In genomic region chr14:99752486-99753121, GRCh38 we compare ENCODE assay signal across 11 cellular contexts. TPM values are rescaled to one million over a fixed set of nuclear protein-coding genes. Genes with fewer than 3 reads are reported as not detected.
DNase-seq lines count a peak whose midpoint lies in the region; ATAC-seq and TF ChIP-seq lines count a peak whose summit lies in the region.
"Had no signal": no experiment of that assay in that cellular context is flagged by ENCODE, and none has a peak within 500 bp of the region (broad histone marks: within the 10 kb centered on the region; RNA-seq: fewer than 3 reads in every experiment).

No MANE protein-coding gene starts in this region.

- H3K27ac Mint-ChIP-seq in WTC11, result no peak overlapping the region

- H3K36me3 ChIP-seq in heart left ventricle (no peaks in the 10 kb centered on the region), breast epithelium (no peaks in the 10 kb centered on the region), uterus (no peaks in the 10 kb centered on the region)

- no peak overlapping the region for H3K4me3 ChIP-seq in heart left ventricle
- H3K4me3 ChIP-seq in breast epithelium, result no peak overlapping the region
- no peak overlapping the region for H3K4me3 ChIP-seq in uterus
- H3K4me3 ChIP-seq: testis had no signal

- peak in 1 of 4 donors; percentile 10 for ATAC-seq in heart left ventricle
- ATAC-seq in left cardiac atrium, result no peak
- ATAC-seq in HG02973 (IDR thresholded peaks at IDR 0.05; ENCODE audit: unreplicated experiment), result no peak
- ATAC-seq in WTC11, result no peak

- H3K27me3 ChIP-seq in heart left ventricle, result no peaks in the 10 kb centered on the region
- H3K27me3 ChIP-seq in breast epithelium, result peaks cover 0 to 5% of the 10 kb centered on the region in 2 donors
- H3K27me3 ChIP-seq in uterus, result no peaks in the 10 kb centered on the region
- H3K27me3 ChIP-seq: testis had no signal

- POLR2A ChIA-PET in WTC11 (lab: Charles Lee), result no interaction called here

- no peaks in the 10 kb centered on the region for H3K9me3 ChIP-seq in heart left ventricle
- H3K9me3 ChIP-seq in breast epithelium, result no peaks in the 10 kb centered on the region
- no peaks in the 10 kb centered on the region for H3K9me3 ChIP-seq in uterus
- H3K9me3 ChIP-seq: testis had no signal

- peak overlapping the region in 10 of 12 donors; percentile 8 to 77 (median 53) for H3K27ac ChIP-seq in heart left ventricle
- peak overlapping the region; percentile 19 to 57 for H3K27ac ChIP-seq in breast epithelium
- peak overlapping the region; percentile 44 to 57 for H3K27ac ChIP-seq in uterus

- peaks cover 8% of the 10 kb centered on the region for H3K4me1 Mint-ChIP-seq in WTC11

- CTCF ChIA-PET in WTC11 (lab: Charles Lee), result interaction anchor here (0.9 to 2.3 kb wide), 6 partner anchors 11 to 86 kb away, joined by 3 to 12 read pairs (median 4); partner anchors contain the start of gene CYP46A1

- no peak overlapping the region for H3K4me3 Mint-ChIP-seq in WTC11

- TF ChIP-seq POLR2A in heart left ventricle (IDR thresholded peaks at IDR 0.05) (no peak), breast epithelium (IDR thresholded peaks at IDR 0.05) (no peak), uterus (IDR thresholded peaks at IDR 0.05) (no peak)

- no peaks in the 10 kb centered on the region for H3K36me3 Mint-ChIP-seq in WTC11

- H3K27me3 Mint-ChIP-seq in WTC11 (ENCODE audit: low read depth), result no peaks in the 10 kb centered on the region; the same call in 1 of the 2 replicates

- intact Hi-C loops in heart left ventricle (cut with DNase I), result no loop called here
- intact Hi-C loops in left cardiac atrium (cut with DNase I), result no loop called here
- intact Hi-C loops in breast epithelium (cut with DNase I; ENCODE audit: low total_unique reads), result no loop called here
- intact Hi-C loops in uterus (cut with DNase I; ENCODE audit: low total_unique reads), result no loop called here

- DNase-seq in heart left ventricle (no peak), left cardiac atrium (no peak), breast epithelium (ENCODE audit: low spot score in 2 of 2) (no peak), left kidney (ENCODE audit: low read depth, low spot score) (peak; percentile 85), uterus (no peak), WTC11 (ENCODE audit: low spot score) (no peak)
- DNase-seq in stimulated activated CD4-positive, alpha-beta T cell treated with anti-CD3 and anti-CD28 coated beads, Interleukin-1b, Interleukin-23, amount 100 ng/mL, for 48 hours, result no peak
- DNase-seq: 8988T, NCI-H1092 treated with DMSO at 0.1 percent for 48 hours, testis had no signal

- H3K9me3 Mint-ChIP-seq in WTC11, result no peaks in the 10 kb centered on the region

- WGBS in heart left ventricle, 4 donors, result 50 to 58% (median 57%) methylated on average over 9 of the region's 9 CpGs

- no peak for TF ChIP-seq CTCF in heart left ventricle (IDR thresholded peaks at IDR 0.05)
- TF ChIP-seq CTCF in breast epithelium (IDR thresholded peaks at IDR 0.05), result no peak
- no peak for TF ChIP-seq CTCF in uterus (IDR thresholded peaks at IDR 0.05)
- no peak for TF ChIP-seq CTCF in WTC11 (IDR thresholded peaks at IDR 0.05)

- H3K4me1 ChIP-seq in heart left ventricle (peaks cover 18 to 86% (median 53%) of the 10 kb centered on the region in 12 donors), breast epithelium (no peaks in the 10 kb centered on the region), uterus (peaks cover 0 to 14% of the 10 kb centered on the region in 2 donors)

TF ChIP-seq in WTC11, 78 proteins besides CTCF, POLR2A, EP300 and RAD21:
- no peak for TF ChIP-seq EMX1 (CRISPR knock-in tag; IDR thresholded peaks at IDR 0.05)
- TF ChIP-seq IRF2 (CRISPR knock-in tag; IDR thresholded peaks at IDR 0.05; ENCODE audit: borderline replicate concordance, low read depth), result no peak
- TF ChIP-seq JUN (CRISPR knock-in tag; IDR thresholded peaks at IDR 0.05), result no peak
- no peak for TF ChIP-seq NFYB (CRISPR knock-in tag; conservative IDR thresholded peaks at IDR 0.05; ENCODE audit: low read depth)
- no peak for TF ChIP-seq ZNF263 (CRISPR knock-in tag; IDR thresholded peaks at IDR 0.05; ENCODE audit: low read depth)
- TF ChIP-seq ZNF121 (CRISPR knock-in tag; IDR thresholded peaks at IDR 0.05), result no peak
- TF ChIP-seq E2F1 (CRISPR knock-in tag; IDR thresholded peaks at IDR 0.05), result no peak

RNA-seq across cellular contexts. Expression of gene EML1, which starts 40.6 kb away (rescaled TPM):
- total RNA-seq in heart left ventricle (10 to 100 TPM; 26.4 to 49.7 (median 41.5) TPM), left cardiac atrium (10 to 100 TPM; 23.7 to 24.6 TPM), breast epithelium (10 to 100 TPM; 11.3 to 26.1 (median 25.9) TPM), uterus (100 to 1,000 TPM in 1 of 4 donors, 10 to 100 TPM in 3; 51.4 to 184 (median 84.4) TPM), WTC11 (2021) (10.9 to 16.1 TPM (median 11.4 TPM) in 3 replicates)
- polyA plus RNA-seq in heart left ventricle, result 10 to 100 TPM in 1 of 2 donors, 1 to 10 TPM in 1; 7.4 to 18.2 TPM
